22 cellular contexts compared by ENCODE assay signal in the genomic region with DNA sequence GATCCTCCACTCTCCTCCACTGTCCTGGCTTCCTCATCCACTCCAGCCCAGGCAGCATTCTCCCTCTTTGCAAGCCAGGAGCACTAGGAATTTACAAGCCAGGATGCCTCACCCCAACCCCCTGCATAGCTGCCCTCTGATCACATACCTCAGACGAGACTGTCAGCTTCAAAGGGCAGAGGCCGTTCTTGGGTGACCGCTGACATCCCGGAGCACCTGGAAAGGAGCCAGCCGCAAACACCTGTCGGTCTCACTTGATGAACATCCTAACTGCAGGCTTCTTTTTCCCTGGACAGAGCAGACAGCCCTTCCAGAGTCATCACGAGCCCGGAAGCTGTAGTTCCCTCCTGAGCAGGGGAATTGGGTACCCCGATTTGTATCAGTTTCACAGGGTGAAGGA.
DNase-seq lines count a peak whose midpoint lies in the region; ATAC-seq, FAIRE-seq and TF ChIP-seq lines count a peak whose summit lies in the region.
"Had no signal": no experiment of that assay in that cellular context is flagged by ENCODE, and none has a peak within 500 bp of the region (broad histone marks: within the 10 kb centered on the region; RNA-seq: fewer than 3 reads in every experiment).

No MANE protein-coding gene starts in this region.

- 87 to 88% methylated on average over 9 of the region's 9 CpGs for WGBS in endodermal cell (ENCODE audit: insufficient coverage in 1 of 2, insufficient read length in 1 of 2), 2 experiments

- POLR2A ChIA-PET in Caco-2 (lab: Charles Lee), result interaction anchor here (0.6 to 0.9 kb wide), 2 partner anchors 41 to 539 kb away, joined by 3 to 5 read pairs; no protein-coding TSS in a partner anchor

- no peaks in the 10 kb centered on the region for H3F3A ChIP-seq in GM23338 (replicated peaks; ENCODE audit: low read depth)

- no peak for TF ChIP-seq CTCF in Caco-2 (IDR thresholded peaks at IDR 0.05; ENCODE audit: insufficient read depth in 1 of 2, low read depth in 1 of 2, low read length in 1 of 2, severe bottlenecking in 1 of 2, unreplicated experiment in 1 of 2)
- TF ChIP-seq CTCF in GM23338 (conservative IDR thresholded peaks at IDR 0.05; ENCODE audit: low read depth in 2 of 2), result no peak
- TF ChIP-seq CTCF in endodermal cell (conservative IDR thresholded peaks at IDR 0.05), result no peak
- TF ChIP-seq CTCF in osteocyte (IDR thresholded peaks at IDR 0.05), result no peak

- H3K4me1 Mint-ChIP-seq in Caco-2 (ENCODE audit: low read depth, unreplicated experiment) (peaks cover 53% of the 10 kb centered on the region), GM23338 (peaks cover 3% of the 10 kb centered on the region; the same call in 1 of the 3 replicates), endodermal cell (peaks cover 9% of the 10 kb centered on the region), osteocyte (ENCODE audit: unreplicated experiment) (peaks cover 10% of the 10 kb centered on the region)
- H3K4me1 Mint-ChIP-seq: B cell, CD14-positive monocyte had no signal

- H3K79me2 ChIP-seq in GM23338 (replicated peaks; ENCODE audit: insufficient read depth), result no peaks in the 10 kb centered on the region

- H4K20me1 ChIP-seq in GM23338 (replicated peaks; ENCODE audit: insufficient read depth), result no peaks in the 10 kb centered on the region

- peaks cover 9% of the 10 kb centered on the region for H3K36me3 Mint-ChIP-seq in Caco-2 (ENCODE audit: insufficient read depth, unreplicated experiment)
- H3K36me3 Mint-ChIP-seq in GM23338 (ENCODE audit: low read depth), result no peaks in the 10 kb centered on the region
- no peaks in the 10 kb centered on the region for H3K36me3 Mint-ChIP-seq in endodermal cell (ENCODE audit: low read depth)
- H3K36me3 Mint-ChIP-seq in osteocyte (ENCODE audit: unreplicated experiment), result no peaks in the 10 kb centered on the region
- H3K36me3 Mint-ChIP-seq: CD14-positive monocyte had no signal

- ATAC-seq in GM23338 (peak; percentile 27; the same call in 1 of the 3 replicates), GM18870 (IDR thresholded peaks at IDR 0.05; ENCODE audit: unreplicated experiment) (no peak)
- ATAC-seq: A549 had no signal

- CTCF ChIA-PET in Caco-2 (lab: Charles Lee), result interaction anchor here (0.7 kb wide), 1 partner anchor 587 kb away, joined by 3 read pairs; a partner anchor contains a TSS

- H3K4me3 Mint-ChIP-seq in Caco-2 (ENCODE audit: unreplicated experiment) (peak overlapping the region; percentile 68), GM23338 (no peak overlapping the region), endodermal cell (no peak overlapping the region), osteocyte (ENCODE audit: unreplicated experiment) (no peak overlapping the region)
- H3K4me3 Mint-ChIP-seq: B cell, CD14-positive monocyte had no signal

- H3K9me3 ChIP-seq in Caco-2 (no peaks in the 10 kb centered on the region), endodermal cell (ENCODE audit: control insufficient read depth, low read length) (no peaks in the 10 kb centered on the region)
- H3K9me3 ChIP-seq: A549 had no signal

- peaks cover 37% of the 10 kb centered on the region for H3K4me1 ChIP-seq in Caco-2
- no peaks in the 10 kb centered on the region for H3K4me1 ChIP-seq in GM23338 (ENCODE audit: insufficient read depth)
- no peaks in the 10 kb centered on the region for H3K4me1 ChIP-seq in endodermal cell (ENCODE audit: control insufficient read depth, insufficient read depth, low read length)
- H3K4me1 ChIP-seq: A549 had no signal

- FAIRE-seq in RCC 7860 (lab: Jason Lieb, UNC), result no peak
- FAIRE-seq: A549, GM12891, H1 had no signal

- H3K27me3 Mint-ChIP-seq in Caco-2 (ENCODE audit: insufficient read depth, unreplicated experiment) (no peaks in the 10 kb centered on the region), GM23338 (ENCODE audit: insufficient read depth, low read depth, poor library complexity) (peaks cover 16% of the 10 kb centered on the region), endodermal cell (ENCODE audit: insufficient read depth) (peaks cover 13% of the 10 kb centered on the region), osteocyte (ENCODE audit: unreplicated experiment) (peaks cover 21% of the 10 kb centered on the region)
- H3K27me3 Mint-ChIP-seq: B cell had no signal

- intact Hi-C loops in Caco-2 (cut with micrococcal nuclease; ENCODE audit: unreplicated experiment), result loop anchor here (1.0 to 10.0 kb wide), 4 partner anchors 9 to 598 kb away; no protein-coding TSS in a partner anchor

- H3K36me3 ChIP-seq in Caco-2 (ENCODE audit: control insufficient read depth, insufficient read depth, low read length) (no peaks in the 10 kb centered on the region), GM23338 (ENCODE audit: insufficient read depth) (no peaks in the 10 kb centered on the region), endodermal cell (ENCODE audit: control insufficient read depth, insufficient read depth, low read length) (no peaks in the 10 kb centered on the region)

- H3K27me3 ChIP-seq in Caco-2 (replicated peaks; ENCODE audit: control insufficient read depth, insufficient read depth, low read length) (no peaks in the 10 kb centered on the region), GM23338 (ENCODE audit: insufficient read depth) (no peaks in the 10 kb centered on the region; the same call in 1 of the 2 replicates), endodermal cell (ENCODE audit: control insufficient read depth, insufficient read depth, low read length, poor library complexity, severe bottlenecking) (no peaks in the 10 kb centered on the region)

- no TSS peak for BruUV-seq in Caco-2 (replicated peaks; lab: Mats Ljungman, UMichigan)

- peaks cover 11% of the 10 kb centered on the region for H3K9me3 Mint-ChIP-seq in Caco-2 (ENCODE audit: unreplicated experiment)
- H3K9me3 Mint-ChIP-seq in GM23338, result no peaks in the 10 kb centered on the region
- no peaks in the 10 kb centered on the region for H3K9me3 Mint-ChIP-seq in endodermal cell
- H3K9me3 Mint-ChIP-seq in osteocyte (ENCODE audit: unreplicated experiment), result peaks cover 3% of the 10 kb centered on the region
- H3K9me3 Mint-ChIP-seq: CD14-positive monocyte had no signal

- H3K9me2 ChIP-seq in GM23338 (ENCODE audit: insufficient read depth), result peaks cover 5% of the 10 kb centered on the region; the same call in 1 of the 2 replicates

- H3K27ac ChIP-seq in GM23338 (ENCODE audit: low read depth) (no peak overlapping the region), endodermal cell (ENCODE audit: low read depth, low read length) (no peak overlapping the region)
- H3K27ac ChIP-seq: A549 had no signal

- no peak overlapping the region for H3K4me2 ChIP-seq in GM23338
- H3K4me2 ChIP-seq: A549 had no signal

- H2AFZ ChIP-seq in GM23338, result peak overlapping the region; percentile 38; the same call in 1 of the 2 replicates

- H3K27ac Mint-ChIP-seq in Caco-2 (ENCODE audit: unreplicated experiment) (peak overlapping the region; percentile 99), GM23338 (no peak overlapping the region), endodermal cell (no peak overlapping the region), osteocyte (ENCODE audit: unreplicated experiment) (no peak overlapping the region)
- H3K27ac Mint-ChIP-seq: B cell, CD14-positive monocyte had no signal

- H3K4me3 ChIP-seq in Caco-2 (ENCODE audit: low read depth, low read length) (no peak overlapping the region), GM23338 (no peak overlapping the region), endodermal cell (ENCODE audit: low read length) (no peak overlapping the region)
- H3K4me3 ChIP-seq: A549 had no signal

- peak; percentile 93 to 98 for DNase-seq in Caco-2
- DNase-seq in GM23338 (ENCODE audit: low spot score), result peak; percentile 21
- DNase-seq in endodermal cell, result peak; percentile 61
- peak; percentile 72 for DNase-seq in osteocyte (ENCODE audit: extremely low spot score, unreplicated experiment)
- no peak for DNase-seq in RCC 7860 (ENCODE audit: low spot score)
- DNase-seq in D341Med (ENCODE audit: low spot score), result no peak
- no peak for DNase-seq in NCI-H2107 (lab: John Stamatoyannopoulos, UW)
- DNase-seq: DND-41, Karpas-422, NCI-H1417 treated with DMSO at 0.1 percent for 48 hours, NCI-H187, NCI-H2227 treated with DMSO at 0.1 percent for 48 hours, NCI-H524, NCI-H774, OCI-M1, Right ventricle myocardium superior had no signal

- no peak overlapping the region for H3K9ac ChIP-seq in endodermal cell (ENCODE audit: extremely low read depth, low read length, poor library complexity, severe bottlenecking)

TF ChIP-seq in GM23338, 12 proteins besides CTCF, POLR2A, EP300 and RAD21 (continues in another document):
- no peak for TF ChIP-seq CREB1 (CRISPR knock-in tag; IDR thresholded peaks at IDR 0.05; ENCODE audit: low read depth)
- TF ChIP-seq POLR2AphosphoS5 (IDR thresholded peaks at IDR 0.05; ENCODE audit: low read depth), result no peak
- no peak for TF ChIP-seq JUNB (IDR thresholded peaks at IDR 0.05; ENCODE audit: unreplicated experiment)
- TF ChIP-seq ZNF331 (CRISPR knock-in tag; IDR thresholded peaks at IDR 0.05; ENCODE audit: low read depth), result no peak

Comparison
In these comparisons a context has a peak if more than half of its experiments do, and no peak if none do; other contexts are left out.
1. DNase-seq: peak in Caco-2 (2 of 2), GM23338 (single experiment), endodermal cell (single experiment) and osteocyte (single experiment); none in RCC 7860 (single experiment), D341Med (single experiment) and NCI-H2107 (single experiment).